Comparison of ENCODE assay signal across 36 cellular contexts in genomic region chr18:64091526-64091925, GRCh38. TPM values are rescaled to one million over a fixed set of nuclear protein-coding genes. Genes with fewer than 3 reads are reported as not detected.
DNase-seq lines count a peak whose midpoint lies in the region; ATAC-seq, FAIRE-seq and TF ChIP-seq lines count a peak whose summit lies in the region.
"Had no signal": no experiment of that assay in that cellular context is flagged by ENCODE, and none has a peak within 500 bp of the region (broad histone marks: within the 10 kb centered on the region; RNA-seq: fewer than 3 reads in every experiment).

No MANE protein-coding gene starts in this region.

- no peak overlapping the region for H3K4me3 ChIP-seq in colonic mucosa
- H3K4me3 ChIP-seq: breast epithelium, esophagus muscularis mucosa, left lung, PC-9, skin epidermis, upper lobe of right lung had no signal

- FAIRE-seq in D721Med (lab: Jason Lieb, UNC) (peak; percentile 98), GM19239 (lab: Jason Lieb, UNC) (peak; percentile 73)
- FAIRE-seq: colon, G401.6 had no signal

- CTCF ChIA-PET in RWPE1 (lab: Yijun Ruan, JAX) = no interaction called here

- ATAC-seq in HG02642 (IDR thresholded peaks at IDR 0.05; ENCODE audit: poor library complexity, unreplicated experiment) (peak; percentile 48), HG03175 (IDR thresholded peaks at IDR 0.05; ENCODE audit: unreplicated experiment) (peak; percentile 64)
- ATAC-seq: CD8-positive, alpha-beta T cell; HCT116; left lung; upper lobe of right lung had no signal

- no peak for DNase-seq in D721Med (ENCODE audit: insufficient read length, low spot score)
- no peak for DNase-seq in GM19239 (ENCODE audit: insufficient read length, low spot score)
- DNase-seq in colonic mucosa = no peak
- no peak for DNase-seq in RWPE1 (ENCODE audit: low spot score)
- DNase-seq in AG20443 (ENCODE audit: low spot score) = no peak
- no peak for DNase-seq in DMS114 treated with DMSO at 0.1 percent for 48 hours (lab: John Stamatoyannopoulos, UW; ENCODE audit: unreplicated experiment)
- DNase-seq: activated B cell treated with CpG ODN at 0.5 μM for 24 hours; activated CD4-positive, alpha-beta T cell treated with anti-CD3 and anti-CD28 coated beads, Interleukin-2, amount 50 U/mL, for 4 hours; activated naive CD4-positive, alpha-beta T cell treated with anti-CD3 and anti-CD28 coated beads, Interleukin-2, amount 10 ng/mL, durations not matched to agents 7 days and 5 days; AML-193; amygdala; CD8-positive, alpha-beta T cell; foreskin melanocyte; hippocampal formation; immature natural killer cell; KG1; left lung; naive B cell; NCI-H1436 treated with DMSO at 0.1 percent for 48 hours; nucleus accumbens; PC-9; SHP77 treated with DMSO at 0.1 percent for 48 hours; substantia nigra; T-helper 9 cell; upper lobe of right lung had no signal

- H3K9ac ChIP-seq in colonic mucosa (ENCODE audit: low read depth in 2 of 2, low read length in 2 of 2) = no peak overlapping the region

- intact Hi-C loops in colonic mucosa (cut with DNase I) = no loop called here

- no peaks in the 10 kb centered on the region for H3K27me3 ChIP-seq in colonic mucosa
- H3K27me3 ChIP-seq: breast epithelium, left lung, upper lobe of right lung had no signal

- no peaks in the 10 kb centered on the region for H3K36me3 ChIP-seq in colonic mucosa
- H3K36me3 ChIP-seq: breast epithelium, esophagus muscularis mucosa, left lung, upper lobe of right lung had no signal

- H3K4me1 ChIP-seq in colonic mucosa = no peaks in the 10 kb centered on the region
- H3K4me1 ChIP-seq: breast epithelium, esophagus muscularis mucosa, left lung, upper lobe of right lung had no signal

- H3K9me3 ChIP-seq in colonic mucosa = no peaks in the 10 kb centered on the region
- H3K9me3 ChIP-seq: breast epithelium, esophagus muscularis mucosa, left lung, upper lobe of right lung had no signal

- TF ChIP-seq CTCF in D721Med (IDR thresholded peaks at IDR 0.05; ENCODE audit: insufficient read depth, missing control alignments) = no peak
- no peak for TF ChIP-seq CTCF in colonic mucosa (IDR thresholded peaks at IDR 0.05)
- no peak for TF ChIP-seq CTCF in RWPE1 (conservative IDR thresholded peaks at IDR 0.05; ENCODE audit: low read depth)

- POLR2A ChIA-PET in RWPE1 (lab: Yijun Ruan, JAX; ENCODE audit: low non-redundant PET) = no interaction called here

- H3K27ac ChIP-seq in colonic mucosa = no peak overlapping the region
- H3K27ac ChIP-seq in RWPE1 = no peak overlapping the region
- H3K27ac ChIP-seq: 22Rv1, breast epithelium, esophagus muscularis mucosa, left lung, PC-9, skin epidermis, upper lobe of right lung had no signal

RNA-seq across cellular contexts. Expression of gene LINC00305, which starts 57.4 kb away (rescaled TPM):
- total RNA-seq in colonic mucosa = not detected
- total RNA-seq: activated B cell treated with CpG ODN at 0.5 μM for 24 hours; activated T-helper 1 cell treated with anti-CD3 and anti-CD28 coated beads, Interleukin-12 subunit alpha, Interleukin-12 subunit beta, Interleukin-2, Interleukin-4 antibody, amounts not matched to agents 30 ng/mL and 10 ng/mL and 1 ng/mL, durations not matched to agents 14 hours and 24 hours and 36 hours; breast epithelium; CD8-positive, alpha-beta T cell; esophagus muscularis mucosa; NCI-H460; PC-9; upper lobe of right lung had no signal
